25 cellular contexts compared by ENCODE assay signal in the genomic region with DNA sequence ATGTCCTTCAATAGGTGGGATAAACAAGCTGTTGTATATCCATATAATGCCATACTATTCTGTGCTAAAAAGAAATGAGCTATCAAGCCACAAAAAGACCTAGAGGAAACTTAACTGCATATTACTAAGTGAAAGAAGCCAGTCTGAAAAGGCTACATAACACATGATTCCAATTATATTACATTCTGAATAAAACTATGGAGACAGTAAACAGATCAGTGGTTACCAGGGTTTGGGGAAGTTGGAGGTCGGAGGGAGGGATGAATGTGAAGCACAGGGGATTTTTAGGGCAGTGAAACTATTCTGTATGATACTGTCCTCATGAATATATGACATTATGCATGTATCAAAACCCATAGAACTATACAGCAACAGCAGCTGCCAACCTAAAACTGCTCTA.
"Had no signal": no experiment of that assay in that cellular context is flagged by ENCODE, and none has a peak within 500 bp of the region (broad histone marks: within the 10 kb centered on the region; RNA-seq: fewer than 3 reads in every experiment).

No MANE protein-coding gene starts in this region.

- H3K4me3 Mint-ChIP-seq: activated CD4-positive, alpha-beta memory T cell treated with anti-CD3 and anti-CD28 coated beads for 36 hours; T-helper 1 cell treated with Interleukin-12 subunit alpha and Interleukin-12 subunit beta and Interleukin-4 antibody, amounts not matched to agents 30 μg/mL and 1 μg/mL, for 36 hours; T-helper 2 cell treated with Interferon-gamma antibody and Interleukin-4, amounts not matched to agents 5 μg/mL and 100 μg/mL, for 36 hours; WTC11 had no signal

- H3K9me3 Mint-ChIP-seq: activated CD4-positive, alpha-beta memory T cell treated with anti-CD3 and anti-CD28 coated beads for 36 hours; activated naive CD4-positive, alpha-beta T cell treated with anti-CD3 and anti-CD28 coated beads, Interleukin-2, amount 50 U/mL, for 72 hours; brain; T-helper 1 cell treated with Interleukin-12 subunit alpha and Interleukin-12 subunit beta and Interleukin-4 antibody, amounts not matched to agents 30 μg/mL and 1 μg/mL, for 36 hours; T-helper 2 cell treated with Interferon-gamma antibody and Interleukin-4, amounts not matched to agents 5 μg/mL and 100 μg/mL, for 36 hours; WTC11 had no signal

- H3K27me3 Mint-ChIP-seq: activated CD4-positive, alpha-beta memory T cell treated with anti-CD3 and anti-CD28 coated beads for 36 hours had no signal

- H3K36me3 Mint-ChIP-seq: activated CD4-positive, alpha-beta memory T cell treated with anti-CD3 and anti-CD28 coated beads for 36 hours; activated naive CD4-positive, alpha-beta T cell treated with anti-CD3 and anti-CD28 coated beads, Interleukin-2, amount 50 U/mL, for 72 hours; brain; WTC11 had no signal

- ATAC-seq: K562, WTC11 had no signal

- FAIRE-seq: bronchial epithelial cell, K562 had no signal

- H3K27ac Mint-ChIP-seq: activated CD4-positive, alpha-beta memory T cell treated with anti-CD3 and anti-CD28 coated beads for 36 hours; activated naive CD4-positive, alpha-beta T cell treated with anti-CD3 and anti-CD28 coated beads, Interleukin-2, amount 50 U/mL, for 72 hours; T-helper 2 cell treated with Interferon-gamma antibody and Interleukin-4, amounts not matched to agents 5 μg/mL and 100 μg/mL, for 36 hours; WTC11 had no signal

- DNase-seq: activated CD4-positive, alpha-beta memory T cell treated with anti-CD3 and anti-CD28 coated beads for 36 hours; activated CD4-positive, alpha-beta T cell treated with anti-CD3 and anti-CD28 coated beads for 4 hours; activated CD4-positive, alpha-beta T cell treated with anti-CD3 and anti-CD28 coated beads, Interleukin-2, amount 50 U/mL, for 1 hour; activated CD4-positive, CD25-positive, alpha-beta regulatory T cell treated with anti-CD3 and anti-CD28 coated beads, Interleukin-2, amount 50 U/mL, for 72 hours; activated CD8-positive, alpha-beta memory T cell treated with anti-CD3 and anti-CD28 coated beads, Interleukin-2, amount 50 U/mL, for 48 hours; activated effector memory CD4-positive, alpha-beta T cell treated with anti-CD3 and anti-CD28 coated beads, Interleukin-2, amount 50 U/mL, for 16 hours; activated naive CD4-positive, alpha-beta T cell; activated T-cell treated with anti-CD3 and anti-CD28 coated beads, Interleukin-2, amount 50 U/mL, for 48 hours; anterior cingulate cortex; caudate nucleus; cerebellar nuclear complex; NCI-H1105; NCI-H1417 treated with DMSO at 0.1 percent for 48 hours; NCI-H1694; NCI-H1930; NCI-H345; NCI-H524 treated with DMSO at 0.1 percent for 48 hours; Right ventricle myocardium superior had no signal
